1 cellular context compared by ENCODE assay signal in genomic region chr7:2470204-2471021, GRCh38.
TF ChIP-seq lines count a peak whose summit lies in the region.

No MANE protein-coding gene starts in this region.

TF ChIP-seq in IMR-90, 13 proteins besides CTCF, POLR2A, EP300 and RAD21 (continued from another document):
- TF ChIP-seq, protein P1, sequence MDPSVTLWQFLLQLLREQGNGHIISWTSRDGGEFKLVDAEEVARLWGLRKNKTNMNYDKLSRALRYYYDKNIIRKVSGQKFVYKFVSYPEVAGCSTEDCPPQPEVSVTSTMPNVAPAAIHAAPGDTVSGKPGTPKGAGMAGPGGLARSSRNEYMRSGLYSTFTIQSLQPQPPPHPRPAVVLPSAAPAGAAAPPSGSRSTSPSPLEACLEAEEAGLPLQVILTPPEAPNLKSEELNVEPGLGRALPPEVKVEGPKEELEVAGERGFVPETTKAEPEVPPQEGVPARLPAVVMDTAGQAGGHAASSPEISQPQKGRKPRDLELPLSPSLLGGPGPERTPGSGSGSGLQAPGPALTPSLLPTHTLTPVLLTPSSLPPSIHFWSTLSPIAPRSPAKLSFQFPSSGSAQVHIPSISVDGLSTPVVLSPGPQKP (IDR thresholded peaks at IDR 0.05; ENCODE audit: borderline replicate concordance, low read depth, low read length): no peak
TF ChIP-seq in IMR-90: peak in this region for 0.
